In genomic region chr20:1460275-1460674, GRCh38 we compare ENCODE assay signal across 1 cellular context.
TF ChIP-seq lines count a peak whose summit lies in the region.

No MANE protein-coding gene starts in this region.

TF ChIP-seq in IMR-90, 13 proteins besides CTCF, POLR2A, EP300 and RAD21:
- TF ChIP-seq BHLHE40 (IDR thresholded peaks at IDR 0.05; ENCODE audit: low read depth, low read length) (no peak), MAFK (IDR thresholded peaks at IDR 0.05; ENCODE audit: low read depth, low read length) (no peak), CEBPB (IDR thresholded peaks at IDR 0.05; ENCODE audit: low read depth, low read length) (peak; percentile 62; the same call in 1 of the 2 replicates), RFX5 (IDR thresholded peaks at IDR 0.05; ENCODE audit: low read depth, low read length) (no peak), MAZ (IDR thresholded peaks at IDR 0.05; ENCODE audit: borderline replicate concordance, low read depth, low read length) (no peak)
